In the genomic region with DNA sequence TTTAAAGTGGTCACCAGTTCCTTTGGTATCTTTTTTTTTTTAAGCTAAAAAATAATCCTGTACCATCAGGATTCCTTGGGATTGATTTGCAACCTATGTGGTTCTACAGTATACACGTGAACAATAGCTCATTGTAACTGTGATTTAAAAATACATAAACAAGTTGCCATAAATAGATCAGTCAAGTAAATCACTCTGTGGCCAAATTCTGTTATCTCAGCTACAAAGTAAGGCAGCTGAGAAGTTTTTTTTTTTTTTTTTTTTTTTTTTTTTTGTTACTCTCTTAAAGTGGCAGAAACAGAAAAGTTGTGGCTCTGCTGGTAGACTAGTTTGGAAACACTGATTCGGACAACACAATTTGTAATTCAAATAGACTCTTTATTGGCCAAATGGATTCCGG, we compare ENCODE assay signal across 16 cellular contexts.
DNase-seq lines count a peak whose midpoint lies in the region; ATAC-seq, FAIRE-seq and TF ChIP-seq lines count a peak whose summit lies in the region.
"Had no signal": no experiment of that assay in that cellular context is flagged by ENCODE, and none has a peak within 500 bp of the region (broad histone marks: within the 10 kb centered on the region; RNA-seq: fewer than 3 reads in every experiment).

No MANE protein-coding gene starts in this region.

- no peak for TF ChIP-seq RAD21 in neural cell (conservative IDR thresholded peaks at IDR 0.05)

- peak overlapping the region; percentile 97 for H3K9ac ChIP-seq in endothelial cell of umbilical vein (replicated peaks; ENCODE audit: extremely low read depth, insufficient read depth, low read length)
- H3K9ac ChIP-seq in neural cell (ENCODE audit: low read length) = no peak overlapping the region

- intact Hi-C loops in endothelial cell of umbilical vein (cut with micrococcal nuclease) = loop anchor here (5.0 to 10.0 kb wide), 5 partner anchors 188 to 1223 kb away; no protein-coding TSS in a partner anchor
- intact Hi-C loops in left colon (cut with DNase I, micrococcal nuclease) = loop anchor here in 1 of 2 donors (5.0 kb wide), 1 partner anchor 82 kb away; no protein-coding TSS in a partner anchor

- no peaks in the 10 kb centered on the region for H3K36me3 ChIP-seq in DOHH2 (ENCODE audit: control insufficient read depth, low read length)
- H3K36me3 ChIP-seq in endothelial cell of umbilical vein (ENCODE audit: control insufficient read depth in 2 of 2, extremely low read depth in 1 of 2, insufficient read depth in 2 of 2, low read length in 2 of 2) = no peaks in the 10 kb centered on the region
- no peaks in the 10 kb centered on the region for H3K36me3 ChIP-seq in neural cell (ENCODE audit: insufficient read depth, low read length)
- H3K36me3 ChIP-seq: suprapubic skin had no signal

- H3K4me2 ChIP-seq in DOHH2 (ENCODE audit: low read length) = peak overlapping the region; percentile 91
- peak overlapping the region; percentile 74 for H3K4me2 ChIP-seq in endothelial cell of umbilical vein (ENCODE audit: insufficient read depth, low read length)
- H3K4me2 ChIP-seq in neural cell (ENCODE audit: low read length) = no peak overlapping the region

- H3F3A ChIP-seq in DOHH2 (ENCODE audit: control insufficient read depth, insufficient read depth) = peaks cover 5% of the 10 kb centered on the region
- H3F3A ChIP-seq in neural cell (ENCODE audit: insufficient read depth, low read length, poor library complexity, severe bottlenecking) = no peaks in the 10 kb centered on the region

- no peaks in the 10 kb centered on the region for H3K9me3 ChIP-seq in DOHH2 (ENCODE audit: control insufficient read depth, insufficient read depth, low read length)
- no peaks in the 10 kb centered on the region for H3K9me3 ChIP-seq in endothelial cell of umbilical vein (replicated peaks; ENCODE audit: control insufficient read depth, insufficient read depth, low read length)
- H3K9me3 ChIP-seq in neural cell (ENCODE audit: low read length) = no peaks in the 10 kb centered on the region
- H3K9me3 ChIP-seq: suprapubic skin had no signal

- ATAC-seq in left colon = no peak
- ATAC-seq: HepG2 had no signal

- H3K4me1 ChIP-seq in DOHH2 (ENCODE audit: control insufficient read depth, low read length) (peaks cover 31% of the 10 kb centered on the region), endothelial cell of umbilical vein (ENCODE audit: control insufficient read depth, extremely low read depth, insufficient read depth, low read length) (peaks cover 45% of the 10 kb centered on the region)

- no peak for TF ChIP-seq POLR2A in endothelial cell of umbilical vein (IDR thresholded peaks at IDR 0.05; ENCODE audit: low read depth, low read length)

- H3K27ac ChIP-seq in DOHH2 (ENCODE audit: low read depth, low read length) (no peak overlapping the region), endothelial cell of umbilical vein (ENCODE audit: insufficient read depth, low read depth, low read length) (peak overlapping the region; percentile 96), neural cell (ENCODE audit: low read length) (no peak overlapping the region)
- H3K27ac ChIP-seq: suprapubic skin had no signal

- BruUV-seq in endothelial cell of umbilical vein (replicated peaks; lab: Mats Ljungman, UMichigan) = no TSS peak

- POLR2A ChIA-PET in endothelial cell of umbilical vein (lab: Charles Lee) = interaction anchor here (0.5 to 2.7 kb wide), 5 partner anchors 11 to 796 kb away, joined by 3 to 7 read pairs (median 6); no protein-coding TSS in a partner anchor

- peak; percentile 23 for DNase-seq in LHCN-M2 (ENCODE audit: low read depth)
- DNase-seq in endothelial cell of umbilical vein (ENCODE audit: low read depth, low spot score) = peak; percentile 58
- DNase-seq in inferior parietal cortex (ENCODE audit: extremely low spot score) = no peak
- no peak for DNase-seq in NCI-H1930 (lab: John Stamatoyannopoulos, UW)
- DNase-seq in AG08395 (ENCODE audit: low spot score) = no peak
- no peak for DNase-seq in left colon
- DNase-seq: activated CD8-positive, alpha-beta memory T cell treated with anti-CD3 and anti-CD28 coated beads for 24 hours; activated gamma-delta T cell; AML-193; DMS79; NCI-H1105; posterior cingulate gyrus had no signal

- H3K27me3 ChIP-seq in DOHH2 (ENCODE audit: control insufficient read depth, low read length) (peaks cover 71% of the 10 kb centered on the region), endothelial cell of umbilical vein (ENCODE audit: control insufficient read depth in 2 of 2, insufficient read depth in 2 of 2, low read length in 2 of 2) (no peaks in the 10 kb centered on the region), neural cell (ENCODE audit: insufficient read depth, low read depth, low read length) (no peaks in the 10 kb centered on the region)
- H3K27me3 ChIP-seq: suprapubic skin had no signal

- H3K9me1 ChIP-seq in endothelial cell of umbilical vein (replicated peaks; ENCODE audit: control insufficient read depth, extremely low read depth, insufficient read depth, low read length) = no peaks in the 10 kb centered on the region

- no peak for TF ChIP-seq CTCF in DOHH2 (IDR thresholded peaks at IDR 0.05; ENCODE audit: low read depth, low read length, poor library complexity, severe bottlenecking)
- no peak for TF ChIP-seq CTCF in endothelial cell of umbilical vein (IDR thresholded peaks at IDR 0.05; ENCODE audit: extremely low read depth in 1 of 2, insufficient read depth in 1 of 2, low read depth in 1 of 2, low read length in 2 of 2)
- TF ChIP-seq CTCF in neural cell (IDR thresholded peaks at IDR 0.05; ENCODE audit: poor library complexity, severe bottlenecking) = no peak

- H3K79me2 ChIP-seq in DOHH2 (ENCODE audit: control insufficient read depth, low read length) = no peaks in the 10 kb centered on the region
- peaks cover 61% of the 10 kb centered on the region for H3K79me2 ChIP-seq in endothelial cell of umbilical vein (ENCODE audit: control insufficient read depth, insufficient read depth, low read length)
- peaks cover 25% of the 10 kb centered on the region for H3K79me2 ChIP-seq in neural cell (replicated peaks; ENCODE audit: insufficient read depth, low read length)

- TF ChIP-seq EP300 in neural cell (conservative IDR thresholded peaks at IDR 0.05; ENCODE audit: poor library complexity, severe bottlenecking) = no peak

- no peak overlapping the region for H2AFZ ChIP-seq in endothelial cell of umbilical vein (ENCODE audit: low read depth, low read length)
- no peak overlapping the region for H2AFZ ChIP-seq in neural cell (ENCODE audit: low read depth, low read length)

- dilution Hi-C loops in endothelial cell of umbilical vein (cut with MboI; ENCODE audit: extremely low pct_ligation_motif_present, low sequenced_read_pairs) = no loop called here

- FAIRE-seq in endothelial cell of umbilical vein (lab: Jason Lieb, UNC) = peak; percentile 62
- FAIRE-seq: HepG2 had no signal

- no peaks in the 10 kb centered on the region for H4K20me1 ChIP-seq in DOHH2 (ENCODE audit: control insufficient read depth, insufficient read depth, low read depth, low read length)
- no peaks in the 10 kb centered on the region for H4K20me1 ChIP-seq in endothelial cell of umbilical vein (replicated peaks; ENCODE audit: control insufficient read depth, extremely low read depth, insufficient read depth, low read length)
- no peaks in the 10 kb centered on the region for H4K20me1 ChIP-seq in neural cell (ENCODE audit: insufficient read depth)

- CTCF ChIA-PET in endothelial cell of umbilical vein (lab: Charles Lee) = interaction anchor here (0.9 to 4.8 kb wide), 10 partner anchors 9 to 852 kb away, joined by 3 to 101 read pairs (median 4); no protein-coding TSS in a partner anchor

- H3K9me2 ChIP-seq in DOHH2 (replicated peaks; ENCODE audit: control insufficient read depth, low read length) (no peaks in the 10 kb centered on the region), neural cell (ENCODE audit: insufficient read depth, low read length) (no peaks in the 10 kb centered on the region)

- H3K4me3 ChIP-seq in DOHH2 (ENCODE audit: low read length) (no peak overlapping the region), endothelial cell of umbilical vein (replicated peaks in 1 of 3; ENCODE audit: insufficient read depth in 1 of 3, low read depth in 1 of 3, low read length in 3 of 3) (peak overlapping the region in 1 of 3 experiments; percentile 59), neural cell (ENCODE audit: low read length) (peak overlapping the region; percentile 83)

TF ChIP-seq in endothelial cell of umbilical vein, 7 proteins besides CTCF, POLR2A, EP300 and RAD21:
- TF ChIP-seq FOS (IDR thresholded peaks at IDR 0.05; ENCODE audit: borderline replicate concordance, insufficient read depth, low read length) (no peak), JUN (IDR thresholded peaks at IDR 0.05; ENCODE audit: borderline replicate concordance, insufficient read depth, insufficient read length, low read depth) (no peak)
TF ChIP-seq in endothelial cell of umbilical vein: peak in this region for 0.

TF ChIP-seq in neural cell, 6 proteins besides CTCF, POLR2A, EP300 and RAD21:
- TF ChIP-seq SMC3 (conservative IDR thresholded peaks at IDR 0.05; ENCODE audit: poor library complexity) (no peak), TAF1 (IDR thresholded peaks at IDR 0.05; ENCODE audit: low read depth) (no peak)

Comparison
In these comparisons a context has a peak if more than half of its experiments do, and no peak if none do; other contexts are left out.
1. DNase-seq: peak in LHCN-M2 (single experiment) and endothelial cell of umbilical vein (single experiment); none in inferior parietal cortex (single experiment), NCI-H1930 (0 of 2), AG08395 (single experiment) and left colon (0 of 2).